15 cellular contexts compared by ENCODE assay signal in the genomic region with DNA sequence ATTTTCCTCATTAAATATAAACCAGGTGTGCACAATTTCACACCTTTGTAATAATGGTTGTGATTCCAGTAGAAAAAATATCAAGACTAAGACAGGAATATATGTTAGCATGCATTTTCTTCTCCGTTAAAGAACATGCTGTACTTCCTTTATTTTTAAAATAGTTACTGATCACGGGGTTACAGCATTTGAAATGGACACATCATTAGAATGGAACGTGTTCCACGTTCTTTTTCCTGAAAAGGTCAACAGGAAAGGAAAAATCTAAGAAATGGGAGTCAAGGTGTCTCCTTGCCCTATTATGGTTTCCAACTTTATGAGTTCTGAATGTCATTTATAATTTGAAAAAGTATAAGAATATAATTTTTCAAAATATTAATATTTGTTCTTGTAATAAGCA.
DNase-seq lines count a peak whose midpoint lies in the region; ATAC-seq and TF ChIP-seq lines count a peak whose summit lies in the region.
"Had no signal": no experiment of that assay in that cellular context is flagged by ENCODE, and none has a peak within 500 bp of the region (broad histone marks: within the 10 kb centered on the region; RNA-seq: fewer than 3 reads in every experiment).

No MANE protein-coding gene starts in this region.

- H4K20me1 ChIP-seq in SK-N-SH (ENCODE audit: insufficient read depth): no peaks in the 10 kb centered on the region
- H4K20me1 ChIP-seq: BLaER1 treated with 17β-estradiol and CSF1 and Interleukin-3, amounts not matched to agents 10 nM and 100 nM had no signal

- H3K4me2 ChIP-seq in SK-N-SH: no peak overlapping the region
- H3K4me2 ChIP-seq: BLaER1 treated with 17β-estradiol and CSF1 and Interleukin-3, amounts not matched to agents 10 nM and 100 nM had no signal

- ATAC-seq in SK-N-SH treated with all-trans-retinoic acid at 6 μM for 48 hours (no peak), body of pancreas (no peak)
- ATAC-seq: GM12878 had no signal

- H3K36me3 ChIP-seq in SK-N-SH (replicated peaks in 1 of 2; ENCODE audit: control insufficient read depth in 1 of 2, insufficient read depth in 2 of 2, low read length in 1 of 2) (no peaks in the 10 kb centered on the region), body of pancreas (replicated peaks in 1 of 2; ENCODE audit: insufficient read depth in 1 of 2, low read depth in 2 of 2) (no peaks in the 10 kb centered on the region)
- H3K36me3 ChIP-seq: BLaER1 treated with 17β-estradiol and CSF1 and Interleukin-3, amounts not matched to agents 10 nM and 100 nM; HAP-1 had no signal

- intact Hi-C loops in body of pancreas (cut with DNase I): no loop called here

- no peak for TF ChIP-seq EP300 in SK-N-SH (IDR thresholded peaks at IDR 0.05; ENCODE audit: borderline replicate concordance in 1 of 2, low read depth in 1 of 2, low read length in 1 of 2)

- no peak overlapping the region for H3K9ac ChIP-seq in SK-N-SH
- H3K9ac ChIP-seq: BLaER1 treated with 17β-estradiol and CSF1 and Interleukin-3, amounts not matched to agents 10 nM and 100 nM had no signal

- CTCF ChIA-PET in SK-N-SH (lab: Yijun Ruan, JAX): no interaction called here

- POLR2A ChIA-PET in SK-N-SH (lab: Yijun Ruan, JAX): no interaction called here

- DNase-seq in SK-N-SH (no peak), astrocyte of the spinal cord (ENCODE audit: low read depth, low spot score) (peak; percentile 8), foreskin fibroblast (peak; percentile 1 to 5), NCI-H2171 treated with DMSO at 0.1 percent for 48 hours (lab: John Stamatoyannopoulos, UW) (no peak), body of pancreas (no peak), NCI-H146 treated with DMSO at 0.1 percent for 48 hours (lab: John Stamatoyannopoulos, UW; ENCODE audit: unreplicated experiment) (no peak), inferior parietal cortex (ENCODE audit: extremely low spot score) (no peak)
- DNase-seq: 8988T; CD4-positive, CD25-positive, alpha-beta regulatory T cell; DMS79; HFFc6 had no signal

- no peaks in the 10 kb centered on the region for H3K79me2 ChIP-seq in SK-N-SH (ENCODE audit: insufficient read depth)

- no peaks in the 10 kb centered on the region for H3K9me2 ChIP-seq in SK-N-SH

- H3K27me3 ChIP-seq in SK-N-SH (ENCODE audit: insufficient read depth) (no peaks in the 10 kb centered on the region), body of pancreas (no peaks in the 10 kb centered on the region)
- H3K27me3 ChIP-seq: BLaER1 treated with 17β-estradiol and CSF1 and Interleukin-3, amounts not matched to agents 10 nM and 100 nM had no signal

- no peak for TF ChIP-seq RAD21 in SK-N-SH (IDR thresholded peaks at IDR 0.05; ENCODE audit: low read length)

- H3K4me1 ChIP-seq in SK-N-SH (ENCODE audit: control insufficient read depth in 1 of 2, insufficient read depth in 2 of 2, low read depth in 1 of 2, low read length in 1 of 2) (no peaks in the 10 kb centered on the region), body of pancreas (no peaks in the 10 kb centered on the region)
- H3K4me1 ChIP-seq: BLaER1 treated with 17β-estradiol and CSF1 and Interleukin-3, amounts not matched to agents 10 nM and 100 nM; HAP-1 had no signal

- in situ Hi-C loops in astrocyte of the spinal cord (cut with HindIII; ENCODE audit: low sequenced_read_pairs): no loop called here

- H3K27ac ChIP-seq in SK-N-SH (ENCODE audit: low read depth in 2 of 2, low read length in 1 of 2) (no peak overlapping the region), body of pancreas (no peak overlapping the region)
- H3K27ac ChIP-seq: BLaER1 treated with 17β-estradiol and CSF1 and Interleukin-3, amounts not matched to agents 10 nM and 100 nM had no signal

- peak overlapping the region; percentile 63; the same call in 1 of the 2 replicates for H2AFZ ChIP-seq in SK-N-SH (ENCODE audit: low read depth)

- WGBS in SK-N-SH (ENCODE audit: low lambda C conversion rate): 2% methylated on average over 4 of the region's 4 CpGs
- 45 to 60% methylated on average over 4 of the region's 4 CpGs for WGBS in body of pancreas, 2 donors

- H3K9me3 ChIP-seq in SK-N-SH (no peaks in the 10 kb centered on the region), body of pancreas (no peaks in the 10 kb centered on the region)
- H3K9me3 ChIP-seq: BLaER1 treated with 17β-estradiol and CSF1 and Interleukin-3, amounts not matched to agents 10 nM and 100 nM; HAP-1 had no signal

- no peak overlapping the region for H3K4me3 ChIP-seq in SK-N-SH (ENCODE audit: low read depth in 2 of 2, low read length in 1 of 2)
- H3K4me3 ChIP-seq in astrocyte of the spinal cord (ENCODE audit: low read depth, low read length): no peak overlapping the region
- H3K4me3 ChIP-seq in foreskin fibroblast (ENCODE audit: low read depth in 1 of 2, low read length in 2 of 2): no peak overlapping the region
- H3K4me3 ChIP-seq in body of pancreas: no peak overlapping the region
- H3K4me3 ChIP-seq: BLaER1 treated with 17β-estradiol and CSF1 and Interleukin-3, amounts not matched to agents 10 nM and 100 nM; GM12878; HAP-1 had no signal

- TF ChIP-seq CTCF in SK-N-SH (IDR thresholded peaks at IDR 0.05): no peak
- no peak for TF ChIP-seq CTCF in astrocyte of the spinal cord (IDR thresholded peaks at IDR 0.05; ENCODE audit: low read depth, low read length)
- no peak for TF ChIP-seq CTCF in foreskin fibroblast (IDR thresholded peaks at IDR 0.05; ENCODE audit: low read depth, low read length)
- TF ChIP-seq CTCF in body of pancreas (IDR thresholded peaks at IDR 0.05): no peak

- TF ChIP-seq POLR2A in body of pancreas (IDR thresholded peaks at IDR 0.05): no peak

- no peaks in the 10 kb centered on the region for H3F3A ChIP-seq in SK-N-SH (replicated peaks; ENCODE audit: insufficient read depth)

TF ChIP-seq in SK-N-SH, 30 proteins besides CTCF, POLR2A, EP300 and RAD21 (continues in another document):
- TF ChIP-seq EZH2phosphoT487 (IDR thresholded peaks at IDR 0.05; ENCODE audit: borderline replicate concordance, low read depth) (no peak), GABPA (IDR thresholded peaks at IDR 0.05; ENCODE audit: low read depth) (no peak), NRF1 (IDR thresholded peaks at IDR 0.05; ENCODE audit: low read depth, low read length) (no peak), SMC3 (IDR thresholded peaks at IDR 0.05; ENCODE audit: low read depth, low read length) (no peak), TAF1 (IDR thresholded peaks at IDR 0.05; ENCODE audit: borderline replicate concordance, low read depth, low read length) (no peak)
- TF ChIP-seq, protein P1, sequence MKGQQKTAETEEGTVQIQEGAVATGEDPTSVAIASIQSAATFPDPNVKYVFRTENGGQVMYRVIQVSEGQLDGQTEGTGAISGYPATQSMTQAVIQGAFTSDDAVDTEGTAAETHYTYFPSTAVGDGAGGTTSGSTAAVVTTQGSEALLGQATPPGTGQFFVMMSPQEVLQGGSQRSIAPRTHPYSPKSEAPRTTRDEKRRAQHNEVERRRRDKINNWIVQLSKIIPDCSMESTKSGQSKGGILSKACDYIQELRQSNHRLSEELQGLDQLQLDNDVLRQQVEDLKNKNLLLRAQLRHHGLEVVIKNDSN (IDR thresholded peaks at IDR 0.05; ENCODE audit: borderline replicate concordance, low read depth): no peak
- TF ChIP-seq, protein P2, sequence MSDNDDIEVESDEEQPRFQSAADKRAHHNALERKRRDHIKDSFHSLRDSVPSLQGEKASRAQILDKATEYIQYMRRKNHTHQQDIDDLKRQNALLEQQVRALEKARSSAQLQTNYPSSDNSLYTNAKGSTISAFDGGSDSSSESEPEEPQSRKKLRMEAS (IDR thresholded peaks at IDR 0.05; ENCODE audit: low read depth): no peak

TF ChIP-seq in SK-N-SH treated with all-trans-retinoic acid at 6 μM for 48 hours, 23 proteins besides CTCF, POLR2A, EP300 and RAD21 (continues in another document):
- TF ChIP-seq ZC3H10 (CRISPR knock-in tag; IDR thresholded peaks at IDR 0.05) (no peak), TCF4 (CRISPR knock-in tag; IDR thresholded peaks at IDR 0.05; ENCODE audit: borderline replicate concordance) (no peak), ISL1 (CRISPR knock-in tag; IDR thresholded peaks at IDR 0.05) (no peak), RARB (CRISPR knock-in tag; IDR thresholded peaks at IDR 0.05) (no peak), PPARA (CRISPR knock-in tag; IDR thresholded peaks at IDR 0.05; ENCODE audit: borderline replicate concordance) (no peak), BACH2 (CRISPR knock-in tag; IDR thresholded peaks at IDR 0.05; ENCODE audit: borderline replicate concordance) (no peak), GLIS3 (CRISPR knock-in tag; IDR thresholded peaks at IDR 0.05) (no peak), ZFP30 (CRISPR knock-in tag; IDR thresholded peaks at IDR 0.05) (no peak), CSDC2 (CRISPR knock-in tag; IDR thresholded peaks at IDR 0.05) (no peak), SNAI2 (CRISPR knock-in tag; IDR thresholded peaks at IDR 0.05) (no peak), ZNF70 (CRISPR knock-in tag; IDR thresholded peaks at IDR 0.05) (no peak), OSR1 (CRISPR knock-in tag; IDR thresholded peaks at IDR 0.05) (no peak), ZNF8 (CRISPR knock-in tag; IDR thresholded peaks at IDR 0.05) (no peak)
- TF ChIP-seq, protein P3, sequence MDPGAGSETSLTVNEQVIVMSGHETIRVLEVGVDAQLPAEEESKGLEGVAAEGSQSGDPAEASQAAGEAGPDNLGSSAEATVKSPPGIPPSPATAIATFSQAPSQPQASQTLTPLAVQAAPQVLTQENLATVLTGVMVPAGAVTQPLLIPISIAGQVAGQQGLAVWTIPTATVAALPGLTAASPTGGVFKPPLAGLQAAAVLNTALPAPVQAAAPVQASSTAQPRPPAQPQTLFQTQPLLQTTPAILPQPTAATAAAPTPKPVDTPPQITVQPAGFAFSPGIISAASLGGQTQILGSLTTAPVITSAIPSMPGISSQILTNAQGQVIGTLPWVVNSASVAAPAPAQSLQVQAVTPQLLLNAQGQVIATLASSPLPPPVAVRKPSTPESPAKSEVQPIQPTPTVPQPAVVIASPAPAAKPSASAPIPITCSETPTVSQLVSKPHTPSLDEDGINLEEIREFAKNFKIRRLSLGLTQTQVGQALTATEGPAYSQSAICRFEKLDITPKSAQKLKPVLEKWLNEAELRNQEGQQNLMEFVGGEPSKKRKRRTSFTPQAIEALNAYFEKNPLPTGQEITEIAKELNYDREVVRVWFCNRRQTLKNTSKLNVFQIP (CRISPR knock-in tag; IDR thresholded peaks at IDR 0.05; ENCODE audit: borderline replicate concordance, low read depth): no peak
- TF ChIP-seq, protein P4, sequence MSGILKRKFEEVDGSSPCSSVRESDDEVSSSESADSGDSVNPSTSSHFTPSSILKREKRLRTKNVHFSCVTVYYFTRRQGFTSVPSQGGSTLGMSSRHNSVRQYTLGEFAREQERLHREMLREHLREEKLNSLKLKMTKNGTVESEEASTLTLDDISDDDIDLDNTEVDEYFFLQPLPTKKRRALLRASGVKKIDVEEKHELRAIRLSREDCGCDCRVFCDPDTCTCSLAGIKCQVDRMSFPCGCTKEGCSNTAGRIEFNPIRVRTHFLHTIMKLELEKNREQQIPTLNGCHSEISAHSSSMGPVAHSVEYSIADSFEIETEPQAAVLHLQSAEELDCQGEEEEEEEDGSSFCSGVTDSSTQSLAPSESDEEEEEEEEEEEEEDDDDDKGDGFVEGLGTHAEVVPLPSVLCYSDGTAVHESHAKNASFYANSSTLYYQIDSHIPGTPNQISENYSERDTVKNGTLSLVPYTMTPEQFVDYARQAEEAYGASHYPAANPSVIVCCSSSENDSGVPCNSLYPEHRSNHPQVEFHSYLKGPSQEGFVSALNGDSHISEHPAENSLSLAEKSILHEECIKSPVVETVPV (CRISPR knock-in tag; IDR thresholded peaks at IDR 0.05): no peak

Comparison
In these comparisons a context has a peak if more than half of its experiments do, and no peak if none do; other contexts are left out.
1. DNase-seq: peak in astrocyte of the spinal cord (single experiment) and foreskin fibroblast (2 of 2); none in SK-N-SH (single experiment), NCI-H2171 treated with DMSO at 0.1 percent for 48 hours (single experiment), body of pancreas (0 of 4), NCI-H146 treated with DMSO at 0.1 percent for 48 hours (single experiment) and inferior parietal cortex (single experiment).